Comparison of ENCODE assay signal across 9 cellular contexts in the genomic region with DNA sequence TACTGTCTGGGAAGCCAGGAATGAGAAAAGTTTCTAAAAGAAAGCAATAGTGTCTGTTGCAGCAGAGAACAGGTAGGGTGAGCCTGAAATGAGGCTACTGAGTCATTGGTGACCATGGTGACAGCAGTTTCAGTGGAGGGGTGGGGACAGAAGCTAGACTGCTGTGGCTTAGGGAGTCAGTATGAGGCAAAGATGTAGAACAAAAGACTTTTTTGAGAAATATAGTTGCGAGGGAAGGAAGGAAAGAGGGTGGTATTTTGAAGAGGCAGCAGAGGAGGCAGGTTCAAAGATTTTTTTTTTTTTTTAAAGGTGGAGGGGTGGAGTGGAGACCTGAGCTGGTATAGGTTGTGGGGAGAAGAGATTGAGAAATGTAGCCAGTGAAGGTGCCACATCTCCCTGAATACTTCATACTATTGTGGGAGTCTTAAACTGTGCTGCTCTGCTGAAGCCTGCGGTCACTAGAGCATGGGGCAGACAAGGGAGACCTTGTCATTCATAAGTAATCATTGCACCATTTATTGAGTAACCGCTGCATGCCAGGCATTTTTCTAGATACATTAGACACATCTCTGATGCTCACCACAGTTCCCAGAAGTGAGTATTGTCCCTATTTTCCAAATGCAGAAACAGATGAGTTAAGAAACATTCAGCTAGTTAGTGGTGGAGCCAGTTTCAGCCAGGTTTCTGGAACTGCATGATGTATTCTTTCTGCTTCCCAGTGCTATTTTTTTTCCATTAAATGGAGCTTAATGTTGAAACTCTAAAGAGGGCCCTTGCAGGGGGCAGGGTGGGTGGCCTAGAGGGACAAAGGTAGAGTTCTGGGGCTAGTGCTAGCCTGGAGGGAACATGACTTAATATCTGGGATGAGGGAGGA. TPM values are rescaled to one million over a fixed set of nuclear protein-coding genes. Genes with fewer than 3 reads are reported as not detected.
DNase-seq lines count a peak whose midpoint lies in the region; ATAC-seq and TF ChIP-seq lines count a peak whose summit lies in the region.
"Had no signal": no experiment of that assay in that cellular context is flagged by ENCODE, and none has a peak within 500 bp of the region (broad histone marks: within the 10 kb centered on the region; RNA-seq: fewer than 3 reads in every experiment).

No MANE protein-coding gene starts in this region.

- TF ChIP-seq CTCF in right atrium auricular region (IDR thresholded peaks at IDR 0.05): no peak
- no peak for TF ChIP-seq CTCF in colonic mucosa (IDR thresholded peaks at IDR 0.05)
- TF ChIP-seq CTCF in osteoblast (IDR thresholded peaks at IDR 0.05; ENCODE audit: extremely low read depth, low read depth, low read length): no peak
- no peak for TF ChIP-seq CTCF in vagina (IDR thresholded peaks at IDR 0.05)

- H3K4me1 ChIP-seq in right atrium auricular region (no peaks in the 10 kb centered on the region), colonic mucosa (peaks cover 19% of the 10 kb centered on the region), osteoblast (ENCODE audit: insufficient read depth, low read length) (peaks cover 22% of the 10 kb centered on the region), vagina (peaks cover 64% of the 10 kb centered on the region)

- H3K27ac Mint-ChIP-seq in activated CD4-positive, alpha-beta T cell treated with anti-CD3 and anti-CD28 coated beads for 36 hours: peak overlapping the region; percentile 55

- no peak for TF ChIP-seq POLR2A in vagina (IDR thresholded peaks at IDR 0.05)

- no peaks in the 10 kb centered on the region for H3K36me3 ChIP-seq in right atrium auricular region
- H3K36me3 ChIP-seq in colonic mucosa: no peaks in the 10 kb centered on the region
- H3K36me3 ChIP-seq in osteoblast (ENCODE audit: insufficient read depth, low read length): no peaks in the 10 kb centered on the region
- no peaks in the 10 kb centered on the region for H3K36me3 ChIP-seq in vagina

- H3K9me3 Mint-ChIP-seq in activated CD4-positive, alpha-beta T cell treated with anti-CD3 and anti-CD28 coated beads for 36 hours (ENCODE audit: low read depth): no peaks in the 10 kb centered on the region

- no peaks in the 10 kb centered on the region for H4K20me1 ChIP-seq in osteoblast (ENCODE audit: insufficient read depth, low read length)

- peaks cover 54% of the 10 kb centered on the region for H3K79me2 ChIP-seq in osteoblast (ENCODE audit: insufficient read depth, low read length)

- POLR2A ChIA-PET in activated CD4-positive, alpha-beta T cell treated with anti-CD3 and anti-CD28 coated beads for 36 hours (lab: Charles Lee): interaction anchor here (0.5 to 1.5 kb wide), 7 partner anchors 34 to 152 kb away, joined by 3 to 7 read pairs (median 3); partner anchors contain the start of genes RHOG and STIM1

- H3K36me3 Mint-ChIP-seq in activated CD4-positive, alpha-beta T cell treated with anti-CD3 and anti-CD28 coated beads for 36 hours (ENCODE audit: low read depth): peaks cover 3% of the 10 kb centered on the region

- no peaks in the 10 kb centered on the region for H3K27me3 Mint-ChIP-seq in activated CD4-positive, alpha-beta T cell treated with anti-CD3 and anti-CD28 coated beads for 36 hours

- H3K27ac ChIP-seq in right atrium auricular region (no peak overlapping the region), colonic mucosa (no peak overlapping the region), osteoblast (ENCODE audit: low read depth, low read length) (peak overlapping the region; percentile 92), vagina (peak overlapping the region; percentile 20)

- CTCF ChIA-PET in activated CD4-positive, alpha-beta T cell treated with anti-CD3 and anti-CD28 coated beads for 36 hours (lab: Charles Lee): interaction anchor here (0.6 to 2.8 kb wide), 15 partner anchors 9 to 168 kb away, joined by 3 to 34 read pairs (median 4); partner anchors contain the start of genes RHOG and STIM1

- H3K4me1 Mint-ChIP-seq in activated CD4-positive, alpha-beta T cell treated with anti-CD3 and anti-CD28 coated beads for 36 hours: peaks cover 77% of the 10 kb centered on the region

- ATAC-seq in Right ventricle myocardium superior (ENCODE audit: poor library complexity) (peak; percentile 48), HG03521 (IDR thresholded peaks at IDR 0.05; ENCODE audit: unreplicated experiment) (peak; percentile 87)
- peak; percentile 98 for ATAC-seq in activated CD4-positive, alpha-beta T cell treated with anti-CD3 and anti-CD28 coated beads for 36 hours

- H3K4me3 ChIP-seq in right atrium auricular region (no peak overlapping the region), colonic mucosa (no peak overlapping the region), osteoblast (ENCODE audit: insufficient read depth, low read length) (peak overlapping the region; percentile 32), vagina (no peak overlapping the region)
- H3K4me3 ChIP-seq: heart right ventricle had no signal

- H3K9me3 ChIP-seq in right atrium auricular region (no peaks in the 10 kb centered on the region), colonic mucosa (no peaks in the 10 kb centered on the region), osteoblast (ENCODE audit: low read depth, low read length) (no peaks in the 10 kb centered on the region), vagina (no peaks in the 10 kb centered on the region)
- H3K9me3 ChIP-seq: heart right ventricle had no signal

- H3K27me3 ChIP-seq in right atrium auricular region: no peaks in the 10 kb centered on the region
- no peaks in the 10 kb centered on the region for H3K27me3 ChIP-seq in colonic mucosa
- H3K27me3 ChIP-seq in osteoblast (ENCODE audit: insufficient read depth, low read length): no peaks in the 10 kb centered on the region
- H3K27me3 ChIP-seq in vagina: no peaks in the 10 kb centered on the region
- H3K27me3 ChIP-seq: heart right ventricle had no signal

- H2AFZ ChIP-seq in osteoblast (ENCODE audit: low read length): no peak overlapping the region

- peak overlapping the region; percentile 5 for H3K4me3 Mint-ChIP-seq in activated CD4-positive, alpha-beta T cell treated with anti-CD3 and anti-CD28 coated beads for 36 hours

- H3K9ac ChIP-seq in colonic mucosa (ENCODE audit: low read depth in 2 of 2, low read length in 2 of 2): no peak overlapping the region

- peak overlapping the region; percentile 69 for H3K4me2 ChIP-seq in osteoblast (ENCODE audit: insufficient read depth, low read length)

- no peak for DNase-seq in Right ventricle myocardium superior
- no peak for DNase-seq in right atrium auricular region (ENCODE audit: low spot score)
- DNase-seq in activated CD4-positive, alpha-beta T cell treated with anti-CD3 and anti-CD28 coated beads for 36 hours: peak; percentile 83
- peak; percentile 64 for DNase-seq in colonic mucosa
- peak; percentile 90 for DNase-seq in osteoblast (ENCODE audit: insufficient read length, low spot score, missing footprints)
- no peak for DNase-seq in vagina (ENCODE audit: extremely low spot score in 2 of 2)
- no peak for DNase-seq in NCI-H1105 (lab: John Stamatoyannopoulos, UW)
- DNase-seq: heart right ventricle had no signal

- intact Hi-C loops in Right ventricle myocardium superior (cut with DNase I) (no loop called here), colonic mucosa (cut with DNase I) (no loop called here), vagina (cut with DNase I) (no loop called here)
- intact Hi-C loops in activated CD4-positive, alpha-beta T cell treated with anti-CD3 and anti-CD28 coated beads for 36 hours (cut with DNase I, micrococcal nuclease): loop anchor here (1.0 to 5.0 kb wide), 5 partner anchors 39 to 52 kb away; partner anchors contain the start of gene STIM1 (in 2 of the 2)

RNA-seq across cellular contexts. Expression of gene STIM1, which starts 49.9 kb away (rescaled TPM):
- total RNA-seq in Right ventricle myocardium superior (27.5 TPM), right atrium auricular region (10 to 100 TPM; 15.4 to 16.6 TPM), colonic mucosa (10 to 100 TPM; 39.1 to 56.8 TPM), osteoblast (57.5 and 57.9 TPM in 2 replicates), vagina (68.8 TPM)
- total RNA-seq in activated CD4-positive, alpha-beta T cell treated with anti-CD3 and anti-CD28 coated beads for 36 hours: 10 to 100 TPM; 60.0 to 62.6 TPM

Comparison
In these comparisons a context has a peak if more than half of its experiments do, and no peak if none do; other contexts are left out.
1. ATAC-seq: peak in every context shown above with its lines; median percentile 98 in activated CD4-positive, alpha-beta T cell treated with anti-CD3 and anti-CD28 coated beads for 36 hours; 87 in HG03521; 48 in Right ventricle myocardium superior.
2. DNase-seq: peak in activated CD4-positive, alpha-beta T cell treated with anti-CD3 and anti-CD28 coated beads for 36 hours (single experiment), colonic mucosa (single experiment) and osteoblast (single experiment); none in Right ventricle myocardium superior (single experiment), right atrium auricular region (single experiment), vagina (0 of 2) and NCI-H1105 (single experiment).
3. H3K27ac ChIP-seq: peak in osteoblast (single experiment) and vagina (single experiment); none in right atrium auricular region (0 of 2) and colonic mucosa (single experiment).
4. intact Hi-C loops: an anchor here in activated CD4-positive, alpha-beta T cell treated with anti-CD3 and anti-CD28 coated beads for 36 hours (1.0 to 5.0 kb wide); none called in Right ventricle myocardium superior, colonic mucosa and vagina.